In the genomic region with DNA sequence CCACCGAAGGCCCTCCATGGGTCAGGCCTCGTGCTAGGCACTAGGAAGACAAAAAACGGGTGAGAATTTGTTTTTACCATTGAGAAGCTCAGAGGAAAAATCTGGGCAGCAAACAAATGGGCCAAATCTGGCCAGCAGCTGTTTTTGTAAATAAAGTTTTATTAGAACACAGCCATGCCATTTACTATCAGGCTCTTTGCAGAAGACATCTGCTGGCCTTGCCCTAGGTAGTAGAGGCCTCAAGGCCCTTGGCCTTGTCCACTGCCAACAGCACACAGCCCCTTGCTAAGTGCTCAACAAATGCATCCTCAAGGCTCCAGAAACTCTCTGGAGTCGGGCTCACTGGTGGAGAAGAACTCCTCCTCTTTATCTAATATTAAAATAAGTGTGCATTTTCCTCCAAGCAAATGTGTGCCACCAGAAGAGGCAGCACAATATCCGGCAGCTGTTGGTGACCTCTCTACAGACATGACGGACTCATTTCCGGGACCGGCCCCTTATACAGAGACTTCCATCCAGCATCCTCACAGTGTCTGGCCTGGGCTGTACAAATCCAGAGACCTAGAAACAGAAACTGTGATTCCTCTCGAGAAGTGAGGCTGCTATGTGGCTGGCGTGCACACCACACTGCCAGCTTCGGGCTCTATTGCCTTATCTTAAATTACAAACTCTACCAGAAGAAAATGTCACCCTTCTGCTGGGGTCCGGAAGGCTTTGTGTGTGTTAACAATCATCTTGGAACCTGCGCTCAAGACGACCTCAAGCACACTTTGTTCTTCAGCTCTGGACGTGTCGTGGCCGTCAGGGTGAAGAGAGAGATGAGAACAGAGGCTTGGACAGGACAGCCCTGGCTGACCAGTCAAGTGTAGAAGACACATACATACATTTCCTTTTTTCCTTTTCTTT, we compare ENCODE assay signal across 10 cellular contexts.
DNase-seq lines count a peak whose midpoint lies in the region; ATAC-seq and TF ChIP-seq lines count a peak whose summit lies in the region.
"Had no signal": no experiment of that assay in that cellular context is flagged by ENCODE, and none has a peak within 500 bp of the region (broad histone marks: within the 10 kb centered on the region; RNA-seq: fewer than 3 reads in every experiment).

No MANE protein-coding gene starts in this region.

- H2AK5ac ChIP-seq in H9 (ENCODE audit: insufficient read length, low read length) = no peak overlapping the region

- peaks cover 33 to 43% of the 10 kb centered on the region in 2 experiments for H3K4me1 Mint-ChIP-seq in H9
- H3K4me1 Mint-ChIP-seq in activated naive CD8-positive, alpha-beta T cell treated with anti-CD3 and anti-CD28 coated beads for 36 hours = peaks cover 50% of the 10 kb centered on the region

- no peak for TF ChIP-seq CTCF in H9 (conservative IDR thresholded peaks at IDR 0.05)
- TF ChIP-seq CTCF in smooth muscle cell (IDR thresholded peaks at IDR 0.05; ENCODE audit: borderline replicate concordance, insufficient read depth, poor library complexity, severe bottlenecking) = no peak

- no peak overlapping the region for H3K27ac Mint-ChIP-seq in H9
- peak overlapping the region; percentile 43 for H3K27ac Mint-ChIP-seq in activated naive CD8-positive, alpha-beta T cell treated with anti-CD3 and anti-CD28 coated beads for 36 hours
- H3K27ac Mint-ChIP-seq: WTC11 had no signal

- H3K23me2 ChIP-seq in H9 (ENCODE audit: insufficient read length, low read depth, low read length, poor library complexity, severe bottlenecking) = no peaks in the 10 kb centered on the region

- H3K9me3 ChIP-seq in H9 (ENCODE audit: control insufficient read depth, low read depth, low read length) (no peaks in the 10 kb centered on the region), smooth muscle cell (replicated peaks; ENCODE audit: low read depth) (no peaks in the 10 kb centered on the region)

- no peaks in the 10 kb centered on the region for H3K79me1 ChIP-seq in H9 (ENCODE audit: insufficient read depth, low read depth, low read length, poor library complexity, severe bottlenecking)

- H3K27me3 ChIP-seq in H9 (ENCODE audit: insufficient read depth, low read length) (no peaks in the 10 kb centered on the region), smooth muscle cell (ENCODE audit: low read depth) (no peaks in the 10 kb centered on the region)

- H3K79me2 ChIP-seq in H9 (ENCODE audit: insufficient read depth, low read length) (no peaks in the 10 kb centered on the region), smooth muscle cell (ENCODE audit: low read depth) (no peaks in the 10 kb centered on the region)

- H3K56ac ChIP-seq in H9 (ENCODE audit: insufficient read length, low read depth, low read length) = no peak overlapping the region

- H3K4me1 ChIP-seq in H9 (ENCODE audit: insufficient read depth, low read length) (peaks cover 3% of the 10 kb centered on the region; the same call in 1 of the 2 replicates), smooth muscle cell (ENCODE audit: low read depth) (peaks cover 20% of the 10 kb centered on the region)

- H3K9me3 Mint-ChIP-seq in H9 = no peaks in the 10 kb centered on the region; a peak in 1 of 5 replicates
- peaks cover 6% of the 10 kb centered on the region for H3K9me3 Mint-ChIP-seq in activated naive CD8-positive, alpha-beta T cell treated with anti-CD3 and anti-CD28 coated beads for 36 hours

- H4K20me1 ChIP-seq in H9 (ENCODE audit: control insufficient read depth, insufficient read depth, insufficient read length) (no peaks in the 10 kb centered on the region), smooth muscle cell (ENCODE audit: low read depth) (no peaks in the 10 kb centered on the region)

- peak; percentile 25 for ATAC-seq in left lobe of liver

- H2BK5ac ChIP-seq in H9 (ENCODE audit: insufficient read length, low read length) = no peak overlapping the region

- H3K27ac ChIP-seq in H9 (ENCODE audit: insufficient read length, low read depth, low read length) (no peak overlapping the region), smooth muscle cell (ENCODE audit: low read depth) (peak overlapping the region; percentile 86)

- no peak overlapping the region for H4K91ac ChIP-seq in H9 (ENCODE audit: insufficient read length, low read depth, low read length)

- H3K27me3 Mint-ChIP-seq in H9 (ENCODE audit: low read depth) = peaks cover 14% of the 10 kb centered on the region
- no peaks in the 10 kb centered on the region for H3K27me3 Mint-ChIP-seq in activated naive CD8-positive, alpha-beta T cell treated with anti-CD3 and anti-CD28 coated beads for 36 hours

- no CpG with 5 or more reads among the region's 17 CpGs for WGBS in H9 (ENCODE audit: extremely low coverage, insufficient read length, low lambda C conversion rate)
- WGBS in smooth muscle cell (ENCODE audit: low lambda C conversion rate) = 90% methylated on average over 17 of the region's 17 CpGs

- H2BK12ac ChIP-seq in H9 (ENCODE audit: insufficient read length, low read depth, low read length) = no peak overlapping the region

- H3K23ac ChIP-seq in H9 (ENCODE audit: insufficient read length, low read depth, low read length) = no peak overlapping the region

- no peak overlapping the region for H2BK15ac ChIP-seq in H9 (ENCODE audit: low read depth, low read length)

- H3K14ac ChIP-seq in H9 (ENCODE audit: insufficient read depth, low read length) = no peak overlapping the region

- DNase-seq in H9 (peak; percentile 21), left lobe of liver (ENCODE audit: low spot score) (peak; percentile 42), smooth muscle cell (lab: John Stamatoyannopoulos, UW; ENCODE audit: unreplicated experiment) (no peak), NCI-H69 (lab: John Stamatoyannopoulos, UW) (no peak), mucosa of gallbladder (ENCODE audit: low spot score) (no peak), GM19238 (ENCODE audit: insufficient read length, low spot score) (no peak), NCI-H2107 (lab: John Stamatoyannopoulos, UW) (no peak)
- DNase-seq in activated naive CD8-positive, alpha-beta T cell treated with anti-CD3 and anti-CD28 coated beads for 36 hours = no peak
- DNase-seq: Karpas-422 had no signal

- H3K36me3 ChIP-seq in smooth muscle cell (ENCODE audit: low read depth) = no peaks in the 10 kb centered on the region

- peaks cover 12% of the 10 kb centered on the region for H3F3A ChIP-seq in smooth muscle cell (ENCODE audit: low read depth)

- no peak overlapping the region for H4K5ac ChIP-seq in H9 (ENCODE audit: insufficient read length, low read depth, low read length)

- H3K4me3 ChIP-seq in smooth muscle cell = no peak overlapping the region

- no peak overlapping the region for H3K9ac ChIP-seq in H9 (ENCODE audit: extremely low read depth, insufficient read length, low read length)
- H3K9ac ChIP-seq in smooth muscle cell (ENCODE audit: low read depth) = peak overlapping the region; percentile 43

- H3K4me3 Mint-ChIP-seq in H9 = no peak overlapping the region
- no peak overlapping the region for H3K4me3 Mint-ChIP-seq in activated naive CD8-positive, alpha-beta T cell treated with anti-CD3 and anti-CD28 coated beads for 36 hours
- H3K4me3 Mint-ChIP-seq: WTC11 had no signal

- H3K4ac ChIP-seq in H9 (ENCODE audit: low read depth, low read length) = no peak overlapping the region

- no peak overlapping the region for H3K4me2 ChIP-seq in H9 (ENCODE audit: insufficient read depth, insufficient read length, low read length)
- no peak overlapping the region for H3K4me2 ChIP-seq in smooth muscle cell

- no peak overlapping the region for H2AFZ ChIP-seq in H9 (ENCODE audit: low read length)
- H2AFZ ChIP-seq in smooth muscle cell (ENCODE audit: low read depth) = no peak overlapping the region

- no peak overlapping the region for H2BK120ac ChIP-seq in H9 (ENCODE audit: low read depth, low read length, poor library complexity, severe bottlenecking)

- no peak overlapping the region for H3K18ac ChIP-seq in H9 (ENCODE audit: insufficient read length, low read depth, low read length)

- no peak overlapping the region for H4K8ac ChIP-seq in H9 (replicated peaks; ENCODE audit: insufficient read length, low read depth, low read length)

- H3K36me3 Mint-ChIP-seq in H9 (ENCODE audit: insufficient read depth in 1 of 3, low read depth in 3 of 3) = no peaks in the 10 kb centered on the region; a peak in 1 of 7 replicates
- H3K36me3 Mint-ChIP-seq in activated naive CD8-positive, alpha-beta T cell treated with anti-CD3 and anti-CD28 coated beads for 36 hours = peaks cover 7% of the 10 kb centered on the region
- H3K36me3 Mint-ChIP-seq: WTC11 had no signal

- H3T11ph ChIP-seq in H9 (ENCODE audit: low read length) = no peak overlapping the region

- H2BK20ac ChIP-seq in H9 (ENCODE audit: low read depth, low read length, poor library complexity, severe bottlenecking) = no peak overlapping the region

Comparison
In these comparisons a context has a peak if more than half of its experiments do, and no peak if none do; other contexts are left out.
1. DNase-seq: peak in H9 (single experiment) and left lobe of liver (single experiment); none in activated naive CD8-positive, alpha-beta T cell treated with anti-CD3 and anti-CD28 coated beads for 36 hours (single experiment), smooth muscle cell (single experiment), NCI-H69 (single experiment), mucosa of gallbladder (single experiment), GM19238 (single experiment) and NCI-H2107 (single experiment).